8 cellular contexts compared by ENCODE assay signal in genomic region chr19:2083174-2083854, GRCh38. TPM values are rescaled to one million over a fixed set of nuclear protein-coding genes. Genes with fewer than 3 reads are reported as not detected.
A peak's percentile ranks its signal among the peaks of the same experiment; 100 is the strongest.
DNase-seq lines count a peak whose midpoint lies in the region; ATAC-seq and TF ChIP-seq lines count a peak whose summit lies in the region.

No MANE protein-coding gene starts in this region.

- H3K9me3 ChIP-seq in Loucy (ENCODE audit: insufficient read depth, low read depth, low read length) (no peaks in the 10 kb centered on the region), heart left ventricle (no peaks in the 10 kb centered on the region), PC-9 (ENCODE audit: insufficient read depth, low read depth) (no peaks in the 10 kb centered on the region)

- peak; percentile 11 to 60 (median 30) for ATAC-seq in heart left ventricle

- POLR2A ChIA-PET in activated CD4-positive, alpha-beta T cell treated with anti-CD3 and anti-CD28 coated beads, Interleukin-2, amount 10 ng/mL, durations not matched to agents 7 days and 5 days (lab: Charles Lee), result interaction anchor here (0.7 to 1.7 kb wide), 2 partner anchors 11 to 153 kb away, joined by 4 to 7 read pairs; no protein-coding TSS in a partner anchor
- POLR2A ChIA-PET in PC-9 (lab: Charles Lee; ENCODE audit: unreplicated experiment), result no interaction called here

- H3F3A ChIP-seq in Loucy (ENCODE audit: low read depth) (peaks cover 3% of the 10 kb centered on the region), PC-9 (ENCODE audit: insufficient read depth, low read depth) (peaks cover 9% of the 10 kb centered on the region; the same call in 1 of the 2 replicates)

- 71 to 82% (median 73%) methylated on average over 19 to 20 of the region's 20 CpGs for WGBS in heart left ventricle, 4 donors

- peaks cover 77% of the 10 kb centered on the region for H3K36me3 Mint-ChIP-seq in activated CD4-positive, alpha-beta T cell treated with anti-CD3 and anti-CD28 coated beads, Interleukin-2, amount 10 ng/mL, durations not matched to agents 7 days and 5 days (ENCODE audit: low read depth)

- H3K27ac Mint-ChIP-seq in activated CD4-positive, alpha-beta T cell treated with anti-CD3 and anti-CD28 coated beads, Interleukin-2, amount 10 ng/mL, durations not matched to agents 7 days and 5 days, result peak overlapping the region; percentile 98

- peak overlapping the region; percentile 100 for H3K9ac ChIP-seq in Loucy (ENCODE audit: low read depth, low read length, poor library complexity, severe bottlenecking)

- no peaks in the 10 kb centered on the region for H3K9me2 ChIP-seq in Loucy (replicated peaks; ENCODE audit: low read depth, low read length)
- no peaks in the 10 kb centered on the region for H3K9me2 ChIP-seq in PC-9 (ENCODE audit: insufficient read depth)

- H3K9me3 Mint-ChIP-seq in activated CD4-positive, alpha-beta T cell treated with anti-CD3 and anti-CD28 coated beads, Interleukin-2, amount 10 ng/mL, durations not matched to agents 7 days and 5 days, result no peaks in the 10 kb centered on the region

- intact Hi-C loops in heart left ventricle (cut with DNase I) (no loop called here), PC-9 (cut with micrococcal nuclease; ENCODE audit: unreplicated experiment) (no loop called here)

- TF ChIP-seq POLR2A in heart left ventricle (IDR thresholded peaks at IDR 0.05), result no peak

- H3K36me3 ChIP-seq in Loucy (ENCODE audit: insufficient read depth, low read length), result peaks cover 11% of the 10 kb centered on the region; the same call in 1 of the 2 replicates
- H3K36me3 ChIP-seq in heart left ventricle, result peaks cover 0 to 62% (median 41%) of the 10 kb centered on the region in 9 donors
- H3K36me3 ChIP-seq in PC-9 (ENCODE audit: low read depth), result no peaks in the 10 kb centered on the region

- CTCF ChIA-PET in activated CD4-positive, alpha-beta T cell treated with anti-CD3 and anti-CD28 coated beads, Interleukin-2, amount 10 ng/mL, durations not matched to agents 7 days and 5 days (lab: Charles Lee), result interaction anchor here (0.5 to 5.6 kb wide), 6 partner anchors 8 to 187 kb away, joined by 3 to 33 read pairs (median 4); partner anchors contain the start of gene MOB3A
- CTCF ChIA-PET in PC-9 (lab: Charles Lee), result no interaction called here

- no peak overlapping the region for H2AFZ ChIP-seq in Loucy (ENCODE audit: low read length)
- no peak overlapping the region for H2AFZ ChIP-seq in PC-9

- H3K79me2 ChIP-seq in Loucy (ENCODE audit: insufficient read depth, low read length) (peaks cover 92% of the 10 kb centered on the region), PC-9 (ENCODE audit: low read depth) (no peaks in the 10 kb centered on the region)

- H3K27me3 ChIP-seq in Loucy (ENCODE audit: insufficient read depth, low read length, poor library complexity, severe bottlenecking) (no peaks in the 10 kb centered on the region), heart left ventricle (no peaks in the 10 kb centered on the region), PC-9 (ENCODE audit: insufficient read depth, low read depth) (no peaks in the 10 kb centered on the region)

- peak overlapping the region in 8 of 12 donors; percentile 18 to 92 (median 48) for H3K27ac ChIP-seq in heart left ventricle
- no peak overlapping the region for H3K27ac ChIP-seq in PC-9

- H3K4me3 ChIP-seq in Loucy (ENCODE audit: low read length, poor library complexity, severe bottlenecking), result peak overlapping the region; percentile 99
- H3K4me3 ChIP-seq in heart left ventricle, result peak overlapping the region in 5 of 12 donors; percentile 9 to 66 (median 25)
- H3K4me3 ChIP-seq in PC-9, result no peak overlapping the region

- TF ChIP-seq CTCF in Loucy (conservative IDR thresholded peaks at IDR 0.05; ENCODE audit: low read length) (no peak), heart left ventricle (IDR thresholded peaks at IDR 0.05) (no peak), PC-9 (conservative IDR thresholded peaks at IDR 0.05) (no peak)

- H3K4me1 Mint-ChIP-seq in activated CD4-positive, alpha-beta T cell treated with anti-CD3 and anti-CD28 coated beads, Interleukin-2, amount 10 ng/mL, durations not matched to agents 7 days and 5 days, result peaks cover 56% of the 10 kb centered on the region

- H3K4me1 ChIP-seq in Loucy (ENCODE audit: insufficient read depth, low read length, poor library complexity, severe bottlenecking) (peaks cover 65% of the 10 kb centered on the region), heart left ventricle (peaks cover 0 to 76% (median 8%) of the 10 kb centered on the region in 12 donors), PC-9 (replicated peaks; ENCODE audit: insufficient read depth) (peaks cover 11% of the 10 kb centered on the region)

- peak; percentile 80 for DNase-seq in activated CD4-positive, alpha-beta T cell treated with anti-CD3 and anti-CD28 coated beads, Interleukin-2, amount 10 ng/mL, durations not matched to agents 7 days and 5 days
- DNase-seq in heart left ventricle (peak in 1 of 5 donors; percentile 44), OCI-M2 (lab: John Stamatoyannopoulos, UW; ENCODE audit: unreplicated experiment) (no peak), SW480 (ENCODE audit: low spot score) (no peak), PC-9 (no peak), NCI-H526 (lab: John Stamatoyannopoulos, UW) (no peak)
- peak; percentile 40 to 80 (median 64) for DNase-seq in stimulated activated naive CD4-positive, alpha-beta T cell (lab: John Stamatoyannopoulos, UW)

- peak overlapping the region; percentile 99 for H3K4me3 Mint-ChIP-seq in activated CD4-positive, alpha-beta T cell treated with anti-CD3 and anti-CD28 coated beads, Interleukin-2, amount 10 ng/mL, durations not matched to agents 7 days and 5 days

- H3K4me2 ChIP-seq in Loucy (ENCODE audit: low read depth, low read length, poor library complexity, severe bottlenecking), result peak overlapping the region; percentile 88
- H3K4me2 ChIP-seq in PC-9, result no peak overlapping the region

- BruUV-seq in PC-9 (replicated peaks; lab: Mats Ljungman, UMichigan), result no TSS peak

- H4K20me1 ChIP-seq in Loucy (ENCODE audit: insufficient read depth, low read length, poor library complexity, severe bottlenecking) (peaks cover 47% of the 10 kb centered on the region), PC-9 (ENCODE audit: insufficient read depth) (no peaks in the 10 kb centered on the region)

- no peaks in the 10 kb centered on the region for H3K27me3 Mint-ChIP-seq in activated CD4-positive, alpha-beta T cell treated with anti-CD3 and anti-CD28 coated beads, Interleukin-2, amount 10 ng/mL, durations not matched to agents 7 days and 5 days

RNA-seq across cellular contexts. Expression of gene MOB3A, which starts 12.8 kb away (rescaled TPM):
- 100 to 1,000 TPM; 217 to 239 TPM for total RNA-seq in activated CD4-positive, alpha-beta T cell treated with anti-CD3 and anti-CD28 coated beads, Interleukin-2, amount 10 ng/mL, durations not matched to agents 7 days and 5 days
- total RNA-seq in heart left ventricle, result 10 to 100 TPM; 10.8 to 32.3 (median 16.7) TPM
- 10 to 100 TPM in 1 of 2 donors, 1 to 10 TPM in 1; 7.1 to 18.6 TPM for polyA plus RNA-seq in heart left ventricle
- total RNA-seq in PC-9 (2021), result 22.8 and 28.9 TPM in 2 replicates

RNA-seq across cellular contexts. Expression of gene IZUMO4, which starts 13.4 kb away (rescaled TPM):
- 1 to 10 TPM; 7.5 to 9.9 TPM for total RNA-seq in activated CD4-positive, alpha-beta T cell treated with anti-CD3 and anti-CD28 coated beads, Interleukin-2, amount 10 ng/mL, durations not matched to agents 7 days and 5 days
- total RNA-seq in heart left ventricle, result 1 to 10 TPM in 8 of 9 donors, not detected in 1; 1.7 to 6.2 (median 2.3) TPM
- polyA plus RNA-seq in heart left ventricle, result 1 to 10 TPM; 4.4 to 5.8 TPM
- 1.5 and 2.4 TPM in 2 replicates for total RNA-seq in PC-9 (2021)

RNA-seq across cellular contexts. Expression of gene MKNK2, which starts 32.3 kb away (rescaled TPM):
- 100 to 1,000 TPM; 198 to 228 TPM for total RNA-seq in activated CD4-positive, alpha-beta T cell treated with anti-CD3 and anti-CD28 coated beads, Interleukin-2, amount 10 ng/mL, durations not matched to agents 7 days and 5 days
- 100 to 1,000 TPM; 129 to 318 (median 155) TPM for total RNA-seq in heart left ventricle
- 100 to 1,000 TPM; 110 to 197 TPM for polyA plus RNA-seq in heart left ventricle
- 132 and 166 TPM in 2 replicates for total RNA-seq in PC-9 (2021)

Comparison
In these comparisons a context has a peak if more than half of its experiments do, and no peak if none do; other contexts are left out.
1. DNase-seq: peak in activated CD4-positive, alpha-beta T cell treated with anti-CD3 and anti-CD28 coated beads, Interleukin-2, amount 10 ng/mL, durations not matched to agents 7 days and 5 days (single experiment) and stimulated activated naive CD4-positive, alpha-beta T cell (6 of 6); none in OCI-M2 (single experiment), SW480 (single experiment), PC-9 (0 of 2) and NCI-H526 (0 of 2).